In genomic region chr1:111747282-111747734, GRCh38 we compare ENCODE assay signal across 8 cellular contexts. TPM values are rescaled to one million over a fixed set of nuclear protein-coding genes. Genes with fewer than 3 reads are reported as not detected.
A peak's percentile ranks its signal among the peaks of the same experiment; 100 is the strongest.
DNase-seq lines count a peak whose midpoint lies in the region; ATAC-seq and TF ChIP-seq lines count a peak whose summit lies in the region.

No MANE protein-coding gene starts in this region.

- H3K4me1 ChIP-seq in DOHH2 (ENCODE audit: control insufficient read depth, low read length) (peaks cover 14% of the 10 kb centered on the region), heart left ventricle (peaks cover 0 to 37% (median 15%) of the 10 kb centered on the region in 12 donors)

- no peak overlapping the region for H3K4me2 ChIP-seq in DOHH2 (ENCODE audit: low read length)

- DNase-seq in HPDE6-E6E7 (ENCODE audit: extremely low spot score) (peak; percentile 43), RPMI7951 (ENCODE audit: low read depth) (peak; percentile 79), heart left ventricle (peak in 4 of 5 donors; percentile 62 to 73 (median 64)), posterior cingulate gyrus (no peak), NCI-H128 (lab: John Stamatoyannopoulos, UW; ENCODE audit: unreplicated experiment) (no peak)
- DNase-seq in activated T-helper 2 cell treated with anti-CD3 and anti-CD28 coated beads, Interferon-gamma antibody, Interleukin-2, Interleukin-4, amounts not matched to agents 10 μg/mL and 5 μg/mL and 100 μg/mL, durations not matched to agents 14 hours and 24 hours and 36 hours (ENCODE audit: low spot score), result peak; percentile 66
- DNase-seq in stimulated activated CD4-positive, alpha-beta T cell treated with anti-CD3 and anti-CD28 coated beads, Interleukin-12 subunit alpha, Interleukin-12 subunit beta, amount 100 ng/mL, for 48 hours (ENCODE audit: low read depth in 2 of 3, low spot score in 1 of 3), result peak; percentile 57 to 80 (median 63)

- peak in 3 of 4 donors; percentile 48 to 60 (median 51) for ATAC-seq in heart left ventricle

- TF ChIP-seq POLR2A in heart left ventricle (IDR thresholded peaks at IDR 0.05), result no peak

- no peak overlapping the region for H3K27ac ChIP-seq in DOHH2 (ENCODE audit: low read depth, low read length)
- no peak overlapping the region for H3K27ac ChIP-seq in heart left ventricle

- no peak overlapping the region for H3K4me3 Mint-ChIP-seq in activated T-helper 2 cell treated with anti-CD3 and anti-CD28 coated beads, Interferon-gamma antibody, Interleukin-2, Interleukin-4, amounts not matched to agents 10 μg/mL and 5 μg/mL and 100 μg/mL, durations not matched to agents 14 hours and 24 hours and 36 hours (ENCODE audit: low read depth)

- H3F3A ChIP-seq in DOHH2 (ENCODE audit: control insufficient read depth, insufficient read depth), result no peaks in the 10 kb centered on the region

- H3K27ac Mint-ChIP-seq in activated T-helper 2 cell treated with anti-CD3 and anti-CD28 coated beads, Interferon-gamma antibody, Interleukin-2, Interleukin-4, amounts not matched to agents 10 μg/mL and 5 μg/mL and 100 μg/mL, durations not matched to agents 14 hours and 24 hours and 36 hours, result no peak overlapping the region

- intact Hi-C loops in activated T-helper 2 cell treated with anti-CD3 and anti-CD28 coated beads, Interferon-gamma antibody, Interleukin-2, Interleukin-4, amounts not matched to agents 10 μg/mL and 5 μg/mL and 100 μg/mL, durations not matched to agents 14 hours and 24 hours and 36 hours (cut with micrococcal nuclease), result loop anchor here (1.0 to 10.0 kb wide), 2 partner anchors 266 to 1073 kb away; partner anchors contain the start of gene KCNA3
- intact Hi-C loops in heart left ventricle (cut with DNase I) (loop anchor here in 5 of 10 donors (1.0 to 5.0 kb wide), 7 partner anchors 31 to 267 kb away; no protein-coding TSS in a partner anchor), posterior cingulate gyrus (cut with DNase I) (no loop called here)

- peaks cover 7% of the 10 kb centered on the region; the same call in 1 of the 2 replicates for H3K27me3 ChIP-seq in DOHH2 (ENCODE audit: control insufficient read depth, low read length)
- H3K27me3 ChIP-seq in heart left ventricle, result no peaks in the 10 kb centered on the region

- peaks cover 13% of the 10 kb centered on the region for H3K27me3 Mint-ChIP-seq in activated T-helper 2 cell treated with anti-CD3 and anti-CD28 coated beads, Interferon-gamma antibody, Interleukin-2, Interleukin-4, amounts not matched to agents 10 μg/mL and 5 μg/mL and 100 μg/mL, durations not matched to agents 14 hours and 24 hours and 36 hours (ENCODE audit: low read depth)

- WGBS in heart left ventricle, 4 donors, result 58 to 69% (median 64%) methylated on average over 3 of the region's 3 CpGs

- H3K4me3 ChIP-seq in DOHH2 (ENCODE audit: low read length) (no peak overlapping the region), heart left ventricle (no peak overlapping the region)

- TF ChIP-seq CTCF in DOHH2 (IDR thresholded peaks at IDR 0.05; ENCODE audit: low read depth, low read length, poor library complexity, severe bottlenecking) (peak; percentile 88), heart left ventricle (IDR thresholded peaks at IDR 0.05) (peak; percentile 49 to 73 (median 62))

- H3K9me2 ChIP-seq in DOHH2 (replicated peaks; ENCODE audit: control insufficient read depth, low read length), result no peaks in the 10 kb centered on the region

- no peaks in the 10 kb centered on the region for H3K36me3 Mint-ChIP-seq in activated T-helper 2 cell treated with anti-CD3 and anti-CD28 coated beads, Interferon-gamma antibody, Interleukin-2, Interleukin-4, amounts not matched to agents 10 μg/mL and 5 μg/mL and 100 μg/mL, durations not matched to agents 14 hours and 24 hours and 36 hours (ENCODE audit: low read depth)

- H4K20me1 ChIP-seq in DOHH2 (ENCODE audit: control insufficient read depth, insufficient read depth, low read depth, low read length), result no peaks in the 10 kb centered on the region

- H3K79me2 ChIP-seq in DOHH2 (ENCODE audit: control insufficient read depth, low read length), result no peaks in the 10 kb centered on the region

- peaks cover 16% of the 10 kb centered on the region for H3K4me1 Mint-ChIP-seq in activated T-helper 2 cell treated with anti-CD3 and anti-CD28 coated beads, Interferon-gamma antibody, Interleukin-2, Interleukin-4, amounts not matched to agents 10 μg/mL and 5 μg/mL and 100 μg/mL, durations not matched to agents 14 hours and 24 hours and 36 hours (ENCODE audit: low read depth)

- H3K36me3 ChIP-seq in DOHH2 (ENCODE audit: control insufficient read depth, low read length), result no peaks in the 10 kb centered on the region
- H3K36me3 ChIP-seq in heart left ventricle, result no peaks in the 10 kb centered on the region

- no peaks in the 10 kb centered on the region for H3K9me3 Mint-ChIP-seq in activated T-helper 2 cell treated with anti-CD3 and anti-CD28 coated beads, Interferon-gamma antibody, Interleukin-2, Interleukin-4, amounts not matched to agents 10 μg/mL and 5 μg/mL and 100 μg/mL, durations not matched to agents 14 hours and 24 hours and 36 hours

- H3K9me3 ChIP-seq in DOHH2 (ENCODE audit: control insufficient read depth, insufficient read depth, low read length), result no peaks in the 10 kb centered on the region
- no peaks in the 10 kb centered on the region for H3K9me3 ChIP-seq in heart left ventricle

RNA-seq across cellular contexts. Expression of gene INKA2, which starts 8.1 kb away (rescaled TPM):
- total RNA-seq in RPMI7951 (2014; rRNA removed; shearing (Covaris generic)), result 1.3 and 1.4 TPM in 2 replicates
- total RNA-seq in activated T-helper 2 cell treated with anti-CD3 and anti-CD28 coated beads, Interferon-gamma antibody, Interleukin-2, Interleukin-4, amounts not matched to agents 10 μg/mL and 5 μg/mL and 100 μg/mL, durations not matched to agents 14 hours and 24 hours and 36 hours, result 0.43 and 2.2 TPM in 2 replicates
- total RNA-seq in heart left ventricle, result 10 to 100 TPM; 10.1 to 33.2 (median 14.0) TPM
- polyA plus RNA-seq in heart left ventricle, result 10 to 100 TPM in 1 of 2 donors, 1 to 10 TPM in 1; 9.0 to 14.5 TPM

RNA-seq across cellular contexts. Expression of gene DDX20, which starts 8.4 kb away (rescaled TPM):
- 16.1 and 19.9 TPM in 2 replicates for total RNA-seq in RPMI7951 (2014; rRNA removed; shearing (Covaris generic))
- 18.6 and 20.0 TPM in 2 replicates for total RNA-seq in activated T-helper 2 cell treated with anti-CD3 and anti-CD28 coated beads, Interferon-gamma antibody, Interleukin-2, Interleukin-4, amounts not matched to agents 10 μg/mL and 5 μg/mL and 100 μg/mL, durations not matched to agents 14 hours and 24 hours and 36 hours
- 10 to 100 TPM in 2 of 9 donors, 1 to 10 TPM in 7; 5.7 to 12.9 (median 7.4) TPM for total RNA-seq in heart left ventricle
- polyA plus RNA-seq in heart left ventricle, result 1 to 10 TPM; 2.9 to 7.3 TPM

Comparison
In these comparisons a context has a peak if more than half of its experiments do, and no peak if none do; other contexts are left out.
1. DNase-seq: peak in HPDE6-E6E7 (single experiment), RPMI7951 (single experiment), activated T-helper 2 cell treated with anti-CD3 and anti-CD28 coated beads, Interferon-gamma antibody, Interleukin-2, Interleukin-4, amounts not matched to agents 10 μg/mL and 5 μg/mL and 100 μg/mL, durations not matched to agents 14 hours and 24 hours and 36 hours (single experiment), heart left ventricle (4 of 5) and stimulated activated CD4-positive, alpha-beta T cell treated with anti-CD3 and anti-CD28 coated beads, Interleukin-12 subunit alpha, Interleukin-12 subunit beta, amount 100 ng/mL, for 48 hours (3 of 3); none in posterior cingulate gyrus (0 of 10) and NCI-H128 (single experiment).